ENCODE assay signal across 10 cellular contexts in genomic region chr7:45027774-45028114, GRCh38. TPM values are rescaled to one million over a fixed set of nuclear protein-coding genes. Genes with fewer than 3 reads are reported as not detected.
DNase-seq lines count a peak whose midpoint lies in the region; ATAC-seq and TF ChIP-seq lines count a peak whose summit lies in the region.
"Had no signal": no experiment of that assay in that cellular context is flagged by ENCODE, and none has a peak within 500 bp of the region (broad histone marks: within the 10 kb centered on the region; RNA-seq: fewer than 3 reads in every experiment).

No MANE protein-coding gene starts in this region.

- peak overlapping the region; percentile 54 for H3K27ac ChIP-seq in colonic mucosa

- H3K9me3 ChIP-seq in colonic mucosa: no peaks in the 10 kb centered on the region
- H3K9me3 ChIP-seq: body of pancreas had no signal

- ATAC-seq in HG03571 (IDR thresholded peaks at IDR 0.05; ENCODE audit: unreplicated experiment) (peak; percentile 21), HG03442 (IDR thresholded peaks at IDR 0.05; ENCODE audit: unreplicated experiment) (no peak)
- peak; percentile 23 for ATAC-seq in stimulated activated effector memory CD8-positive, alpha-beta T cell treated with anti-CD3 and anti-CD28 coated beads, Interleukin-12 subunit alpha, Interleukin-12 subunit beta, amount 100 ng/mL, for 72 hours
- ATAC-seq: body of pancreas had no signal

- no peak for TF ChIP-seq CTCF in colonic mucosa (IDR thresholded peaks at IDR 0.05)

- H3K27me3 ChIP-seq in colonic mucosa: no peaks in the 10 kb centered on the region
- H3K27me3 ChIP-seq: body of pancreas had no signal

- peaks cover 74% of the 10 kb centered on the region for H3K4me1 Mint-ChIP-seq in activated CD4-positive, alpha-beta T cell treated with anti-CD3 and anti-CD28 coated beads, Interleukin-2, amount 10 ng/mL, durations not matched to agents 24 days and 14 days
- peaks cover 75% of the 10 kb centered on the region for H3K4me1 Mint-ChIP-seq in stimulated activated effector memory CD8-positive, alpha-beta T cell treated with anti-CD3 and anti-CD28 coated beads, Interleukin-12 subunit alpha, Interleukin-12 subunit beta, amount 100 ng/mL, for 72 hours

- no peak for DNase-seq in activated CD4-positive, alpha-beta T cell treated with anti-CD3 and anti-CD28 coated beads, Interleukin-2, amount 10 ng/mL, durations not matched to agents 24 days and 14 days
- no peak for DNase-seq in activated CD4-positive, alpha-beta T cell treated with anti-CD3 and anti-CD28 coated beads for 48 hours
- DNase-seq in colonic mucosa (no peak), superior temporal gyrus (ENCODE audit: extremely low spot score) (no peak)
- DNase-seq in stimulated activated effector memory CD8-positive, alpha-beta T cell treated with anti-CD3 and anti-CD28 coated beads, Interleukin-12 subunit alpha, Interleukin-12 subunit beta, amount 100 ng/mL, for 72 hours (ENCODE audit: low spot score in 2 of 2): no peak
- DNase-seq in stimulated activated CD4-positive, alpha-beta T cell treated with anti-CD3 and anti-CD28 coated beads, Interleukin-4, amount 100 ng/mL, for 24 hours: no peak
- DNase-seq: body of pancreas, SW 1271 had no signal

- no peaks in the 10 kb centered on the region for H3K27me3 Mint-ChIP-seq in activated CD4-positive, alpha-beta T cell treated with anti-CD3 and anti-CD28 coated beads, Interleukin-2, amount 10 ng/mL, durations not matched to agents 24 days and 14 days

- H3K27ac Mint-ChIP-seq in activated CD4-positive, alpha-beta T cell treated with anti-CD3 and anti-CD28 coated beads, Interleukin-2, amount 10 ng/mL, durations not matched to agents 24 days and 14 days: peak overlapping the region; percentile 85
- peak overlapping the region; percentile 63 for H3K27ac Mint-ChIP-seq in stimulated activated effector memory CD8-positive, alpha-beta T cell treated with anti-CD3 and anti-CD28 coated beads, Interleukin-12 subunit alpha, Interleukin-12 subunit beta, amount 100 ng/mL, for 72 hours

- intact Hi-C loops in activated CD4-positive, alpha-beta T cell treated with anti-CD3 and anti-CD28 coated beads, Interleukin-2, amount 10 ng/mL, durations not matched to agents 24 days and 14 days (cut with micrococcal nuclease): loop anchor here (1.0 to 5.0 kb wide), 7 partner anchors 9 to 170 kb away; partner anchors contain the start of gene TBRG4
- intact Hi-C loops in colonic mucosa (cut with DNase I): no loop called here

- H3K9ac ChIP-seq in colonic mucosa (ENCODE audit: low read depth in 2 of 2, low read length in 2 of 2): peak overlapping the region; percentile 35 to 61

- no peaks in the 10 kb centered on the region for H3K36me3 ChIP-seq in colonic mucosa

- H3K4me3 Mint-ChIP-seq in activated CD4-positive, alpha-beta T cell treated with anti-CD3 and anti-CD28 coated beads, Interleukin-2, amount 10 ng/mL, durations not matched to agents 24 days and 14 days: peak overlapping the region; percentile 85
- H3K4me3 Mint-ChIP-seq in stimulated activated effector memory CD8-positive, alpha-beta T cell treated with anti-CD3 and anti-CD28 coated beads, Interleukin-12 subunit alpha, Interleukin-12 subunit beta, amount 100 ng/mL, for 72 hours: peak overlapping the region; percentile 65

- no peaks in the 10 kb centered on the region for H3K9me3 Mint-ChIP-seq in activated CD4-positive, alpha-beta T cell treated with anti-CD3 and anti-CD28 coated beads, Interleukin-2, amount 10 ng/mL, durations not matched to agents 24 days and 14 days
- no peaks in the 10 kb centered on the region for H3K9me3 Mint-ChIP-seq in stimulated activated effector memory CD8-positive, alpha-beta T cell treated with anti-CD3 and anti-CD28 coated beads, Interleukin-12 subunit alpha, Interleukin-12 subunit beta, amount 100 ng/mL, for 72 hours

- peaks cover 43% of the 10 kb centered on the region for H3K36me3 Mint-ChIP-seq in activated CD4-positive, alpha-beta T cell treated with anti-CD3 and anti-CD28 coated beads, Interleukin-2, amount 10 ng/mL, durations not matched to agents 24 days and 14 days (ENCODE audit: low read depth)
- H3K36me3 Mint-ChIP-seq in stimulated activated effector memory CD8-positive, alpha-beta T cell treated with anti-CD3 and anti-CD28 coated beads, Interleukin-12 subunit alpha, Interleukin-12 subunit beta, amount 100 ng/mL, for 72 hours: peaks cover 56% of the 10 kb centered on the region

- no peaks in the 10 kb centered on the region for H3K4me1 ChIP-seq in colonic mucosa
- H3K4me1 ChIP-seq: body of pancreas had no signal

- H3K4me3 ChIP-seq in colonic mucosa: peak overlapping the region; percentile 23
- H3K4me3 ChIP-seq: body of pancreas had no signal

RNA-seq across cellular contexts. Expression of gene CCM2, which starts 27.7 kb away (rescaled TPM):
- total RNA-seq in activated CD4-positive, alpha-beta T cell treated with anti-CD3 and anti-CD28 coated beads, Interleukin-2, amount 10 ng/mL, durations not matched to agents 24 days and 14 days: 59.2 and 63.1 TPM in 2 replicates
- total RNA-seq in colonic mucosa: 10 to 100 TPM; 34.8 to 38.0 TPM

RNA-seq across cellular contexts. Expression of gene MYO1G, which starts 48.9 kb away (rescaled TPM):
- 283 and 290 TPM in 2 replicates for total RNA-seq in activated CD4-positive, alpha-beta T cell treated with anti-CD3 and anti-CD28 coated beads, Interleukin-2, amount 10 ng/mL, durations not matched to agents 24 days and 14 days
- total RNA-seq in colonic mucosa: 1 to 10 TPM; 2.1 to 3.6 TPM

Comparison
In these comparisons a context has a peak if more than half of its experiments do, and no peak if none do; other contexts are left out.
1. RNA of gene MYO1G, which starts 48.9 kb away (total RNA-seq): 283 to 290 TPM in activated CD4-positive, alpha-beta T cell treated with anti-CD3 and anti-CD28 coated beads, Interleukin-2, amount 10 ng/mL, durations not matched to agents 24 days and 14 days; 2.1 to 3.6 TPM in colonic mucosa; every median in the first group is over 10 times any median in the second.